ENCODE assay signal across 31 cellular contexts in the genomic region with DNA sequence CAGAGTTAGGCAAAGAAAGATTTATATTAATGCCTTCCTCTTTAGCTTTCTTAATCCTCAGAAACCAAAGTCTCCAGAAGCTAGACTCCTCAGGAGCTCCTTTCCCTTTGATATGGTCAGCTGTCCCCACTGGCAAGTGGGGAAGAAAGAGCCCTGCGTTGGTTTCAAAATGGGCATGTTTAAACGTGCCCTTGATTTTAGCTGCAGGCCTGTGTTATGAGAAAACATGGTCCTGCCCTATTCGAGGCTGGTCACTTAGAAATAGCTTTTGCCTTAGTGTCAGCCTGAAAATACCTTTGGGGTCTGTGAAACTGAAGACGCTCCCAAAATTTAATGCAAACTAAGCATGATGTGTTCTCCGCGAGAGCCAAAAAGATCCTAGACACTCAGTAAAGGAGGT.
DNase-seq lines count a peak whose midpoint lies in the region; ATAC-seq, FAIRE-seq and TF ChIP-seq lines count a peak whose summit lies in the region.
"Had no signal": no experiment of that assay in that cellular context is flagged by ENCODE, and none has a peak within 500 bp of the region (broad histone marks: within the 10 kb centered on the region; RNA-seq: fewer than 3 reads in every experiment).

No MANE protein-coding gene starts in this region.

- H3K14ac ChIP-seq in H1 (ENCODE audit: insufficient read length) = no peak overlapping the region

- no peak for ATAC-seq in GM18867 (IDR thresholded peaks at IDR 0.05; ENCODE audit: unreplicated experiment)
- ATAC-seq: activated CD4-positive, alpha-beta T cell treated with anti-CD3 and anti-CD28 coated beads for 36 hours; activated CD8-positive, alpha-beta T cell treated with anti-CD3 and anti-CD28 coated beads for 36 hours; left lobe of liver had no signal

- H3K27me3 Mint-ChIP-seq in mesothelial cell of epicardium (ENCODE audit: low read depth) (no peaks in the 10 kb centered on the region), CD14-positive monocyte (ENCODE audit: low read depth in 3 of 3) (no peaks in the 10 kb centered on the region)
- H3K27me3 Mint-ChIP-seq: activated CD4-positive, alpha-beta T cell treated with anti-CD3 and anti-CD28 coated beads for 36 hours; activated CD8-positive, alpha-beta T cell treated with anti-CD3 and anti-CD28 coated beads for 36 hours had no signal

- TF ChIP-seq CTCF in H1 (IDR thresholded peaks at IDR 0.05; ENCODE audit: control extremely low read depth in 1 of 3, insufficient read depth in 1 of 3, low read depth in 1 of 3, low read length in 3 of 3) (no peak), mesothelial cell of epicardium (IDR thresholded peaks at IDR 0.05; ENCODE audit: unreplicated experiment) (no peak), CD14-positive monocyte (IDR thresholded peaks at IDR 0.05) (no peak)

- H3K36me3 Mint-ChIP-seq in mesothelial cell of epicardium (no peaks in the 10 kb centered on the region), CD14-positive monocyte (no peaks in the 10 kb centered on the region)

- no peaks in the 10 kb centered on the region for H3K36me3 ChIP-seq in H1 (ENCODE audit: control insufficient read depth in 2 of 4, insufficient read depth in 4 of 4, low read length in 3 of 4)
- H3K36me3 ChIP-seq: neutrophil, tibial nerve had no signal

- no peak for TF ChIP-seq EP300 in H1 (IDR thresholded peaks at IDR 0.05; ENCODE audit: borderline replicate concordance in 1 of 2, low read depth in 2 of 2, low read length in 2 of 2)

- no peak for TF ChIP-seq POLR2A in H1 (IDR thresholded peaks at IDR 0.05; ENCODE audit: control extremely low read depth in 1 of 2, low read depth in 2 of 2, low read length in 2 of 2)

- H3K18ac ChIP-seq in H1 (ENCODE audit: extremely low read depth, low read length) = no peak overlapping the region; the same call in 1 of the 2 replicates

- FAIRE-seq in H1 (lab: Jason Lieb, UNC) = no peak

- H2BK120ac ChIP-seq in H1 (replicated peaks; ENCODE audit: low read depth, low read length) = no peak overlapping the region

- no peak overlapping the region for H3K4ac ChIP-seq in H1 (replicated peaks; ENCODE audit: insufficient read length, low read depth, low read length)

- no peaks in the 10 kb centered on the region for H3K9me3 Mint-ChIP-seq in mesothelial cell of epicardium
- peaks cover 0 to 11% (median 0%) of the 10 kb centered on the region in 7 donors for H3K9me3 Mint-ChIP-seq in CD14-positive monocyte
- H3K9me3 Mint-ChIP-seq: activated CD8-positive, alpha-beta T cell treated with anti-CD3 and anti-CD28 coated beads for 36 hours; activated T-helper 1 cell treated with anti-CD3 and anti-CD28 coated beads, Interleukin-12 subunit alpha, Interleukin-12 subunit beta, Interleukin-2, Interleukin-4 antibody, amounts not matched to agents 30 ng/mL and 10 ng/mL and 1 ng/mL, durations not matched to agents 14 hours and 24 hours and 36 hours; T-helper 2 cell treated with Interferon-gamma antibody and Interleukin-4, amounts not matched to agents 5 μg/mL and 100 μg/mL, for 36 hours had no signal

- CTCF ChIA-PET in H1 (lab: Charles Lee; ENCODE audit: partially characterized antibody) = interaction anchor here (0.6 to 1.2 kb wide), 3 partner anchors 9 to 181 kb away, joined by 3 to 4 read pairs (median 3); no protein-coding TSS in a partner anchor

- H4K20me1 ChIP-seq in H1 (replicated peaks in 1 of 2; ENCODE audit: control insufficient read depth in 1 of 2, insufficient read depth in 2 of 2, low read length in 2 of 2) = no peaks in the 10 kb centered on the region

- WGBS in H1 (ENCODE audit: extremely low coverage in 1 of 2, insufficient coverage in 1 of 2, insufficient read length in 1 of 2, insufficient replicate concordance in 2 of 2, low coverage in 1 of 2, low lambda C conversion rate in 2 of 2, missing lambda C conversion rate in 1 of 2), 2 experiments = 81% methylated on average over 6 of the region's 6 CpGs; no CpG with 5 or more reads in 1 of the 2 experiments

- H3K23me2 ChIP-seq in H1 (ENCODE audit: low read depth, low read length) = no peaks in the 10 kb centered on the region

- POLR2A ChIA-PET in H1 (lab: Charles Lee; ENCODE audit: partially characterized antibody) = no interaction called here

- H4K8ac ChIP-seq in H1 (ENCODE audit: extremely low read depth, insufficient read depth, low read length) = no peak overlapping the region

- H3K9ac ChIP-seq in H1 (replicated peaks in 1 of 4; ENCODE audit: extremely low read depth in 1 of 4, low read depth in 3 of 4, low read length in 3 of 4) = no peak overlapping the region
- H3K9ac ChIP-seq: GM23248 had no signal

- H3K4me2 ChIP-seq in H1 (ENCODE audit: insufficient read depth in 1 of 2, low read depth in 2 of 2, low read length in 2 of 2) = no peak overlapping the region
- H3K4me2 ChIP-seq: PC-9 had no signal

- H3K27me3 ChIP-seq in H1 (replicated peaks in 1 of 4; ENCODE audit: control insufficient read depth in 3 of 4, extremely low read depth in 1 of 4, insufficient read depth in 3 of 4, low read length in 3 of 4) = no peaks in the 10 kb centered on the region
- H3K27me3 ChIP-seq: neutrophil, tibial nerve had no signal

- intact Hi-C loops in CD14-positive monocyte (cut with micrococcal nuclease) = no loop called here

- H4K91ac ChIP-seq in H1 (replicated peaks; ENCODE audit: insufficient read length, low read length) = no peak overlapping the region

- no peaks in the 10 kb centered on the region for H3K9me3 ChIP-seq in H1 (ENCODE audit: insufficient read depth in 2 of 2, low read depth in 1 of 2, low read length in 1 of 2)
- H3K9me3 ChIP-seq: neutrophil, tibial nerve had no signal

- no peak overlapping the region for H2BK15ac ChIP-seq in H1 (ENCODE audit: low read length)

- H3K27ac Mint-ChIP-seq in mesothelial cell of epicardium (peak overlapping the region; percentile 64), CD14-positive monocyte (no peak overlapping the region)
- H3K27ac Mint-ChIP-seq: activated CD4-positive, alpha-beta T cell treated with anti-CD3 and anti-CD28 coated beads for 36 hours; activated CD8-positive, alpha-beta T cell treated with anti-CD3 and anti-CD28 coated beads for 36 hours; activated T-helper 1 cell treated with anti-CD3 and anti-CD28 coated beads, Interleukin-12 subunit alpha, Interleukin-12 subunit beta, Interleukin-2, Interleukin-4 antibody, amounts not matched to agents 30 ng/mL and 10 ng/mL and 1 ng/mL, durations not matched to agents 14 hours and 24 hours and 36 hours; HFFc6; T-helper 2 cell treated with Interferon-gamma antibody and Interleukin-4, amounts not matched to agents 5 μg/mL and 100 μg/mL, for 36 hours had no signal

- H4K5ac ChIP-seq in H1 (ENCODE audit: insufficient read length, low read depth, low read length) = no peak overlapping the region

- H3K23ac ChIP-seq in H1 (ENCODE audit: insufficient read length) = no peak overlapping the region

- H2BK5ac ChIP-seq in H1 (ENCODE audit: low read depth, low read length) = no peak overlapping the region

- no peaks in the 10 kb centered on the region for H3K79me1 ChIP-seq in H1 (ENCODE audit: low read depth, low read length)

- no peak overlapping the region for H3K56ac ChIP-seq in H1 (replicated peaks; ENCODE audit: insufficient read length, low read depth, low read length)

- H2BK20ac ChIP-seq in H1 (ENCODE audit: low read length) = no peak overlapping the region; the same call in 1 of the 2 replicates

- no peak overlapping the region for H2BK12ac ChIP-seq in H1 (ENCODE audit: low read depth, low read length)

- peaks cover 0 to 14% (median 3%) of the 10 kb centered on the region in 4 experiments; a peak in 2 of 7 replicates for H3K4me1 ChIP-seq in H1 (replicated peaks in 1 of 4; ENCODE audit: control insufficient read depth in 3 of 4, insufficient read depth in 4 of 4, low read length in 3 of 4)
- H3K4me1 ChIP-seq: tibial nerve had no signal

- no peaks in the 10 kb centered on the region for H3K79me2 ChIP-seq in H1 (ENCODE audit: control insufficient read depth in 1 of 2, insufficient read depth in 2 of 2, low read length in 2 of 2)

- DNase-seq in NCI-H1417 (lab: John Stamatoyannopoulos, UW) (peak in 2 of 3 experiments; percentile 2 to 9), NCI-H1417 treated with DMSO at 0.1 percent for 48 hours (lab: John Stamatoyannopoulos, UW) (no peak), H1 (ENCODE audit: low read depth in 1 of 2, low spot score in 2 of 2) (no peak), mesothelial cell of epicardium (ENCODE audit: low spot score in 2 of 2, unreplicated experiment in 2 of 2) (no peak), CD14-positive monocyte (ENCODE audit: low spot score) (no peak), NCI-H510A treated with DMSO at 0.1 percent for 48 hours (lab: John Stamatoyannopoulos, UW) (no peak), NCI-H1092 (lab: John Stamatoyannopoulos, UW) (no peak)
- DNase-seq: 8988T; activated CD4-positive, alpha-beta T cell treated with anti-CD3 and anti-CD28 coated beads for 36 hours; activated CD8-positive, alpha-beta memory T cell treated with anti-CD3 and anti-CD28 coated beads, Interleukin-2, amount 50 U/mL, for 48 hours; activated CD8-positive, alpha-beta T cell treated with anti-CD3 and anti-CD28 coated beads for 36 hours; activated naive CD4-positive, alpha-beta T cell treated with Interleukin-2 at 50 U/mL for 16 hours; C1 segment of cervical spinal cord; COR-L47; GF-D8; GM23248; HFFc6; mesenchymal stem cell; NCI-H1048; NCI-H187 treated with DMSO at 0.1 percent for 48 hours; NCI-H524 treated with DMSO at 0.1 percent for 48 hours; PC-9; SHP77; stimulated activated CD4-positive, alpha-beta T cell treated with anti-CD3 and anti-CD28 coated beads, Interleukin-15, amount 100 ng/mL, for 24 hours; stimulated activated CD4-positive, alpha-beta T cell treated with anti-CD3 and anti-CD28 coated beads, Interleukin-4, amount 100 ng/mL, for 4 hours had no signal

- H3K4me3 Mint-ChIP-seq in mesothelial cell of epicardium (no peak overlapping the region), CD14-positive monocyte (no peak overlapping the region)
- H3K4me3 Mint-ChIP-seq: activated CD4-positive, alpha-beta T cell treated with anti-CD3 and anti-CD28 coated beads for 36 hours; activated CD8-positive, alpha-beta T cell treated with anti-CD3 and anti-CD28 coated beads for 36 hours; activated T-helper 1 cell treated with anti-CD3 and anti-CD28 coated beads, Interleukin-12 subunit alpha, Interleukin-12 subunit beta, Interleukin-2, Interleukin-4 antibody, amounts not matched to agents 30 ng/mL and 10 ng/mL and 1 ng/mL, durations not matched to agents 14 hours and 24 hours and 36 hours; HFFc6; T-helper 2 cell treated with Interferon-gamma antibody and Interleukin-4, amounts not matched to agents 5 μg/mL and 100 μg/mL, for 36 hours had no signal

- H3K4me1 Mint-ChIP-seq in mesothelial cell of epicardium (peaks cover 89% of the 10 kb centered on the region), CD14-positive monocyte (no peaks in the 10 kb centered on the region)
- H3K4me1 Mint-ChIP-seq: activated CD4-positive, alpha-beta T cell treated with anti-CD3 and anti-CD28 coated beads for 36 hours had no signal

- H3K27ac ChIP-seq in H1 (ENCODE audit: low read depth, low read length) = no peak overlapping the region
- H3K27ac ChIP-seq: GM23248, neutrophil, PC-9, tibial nerve had no signal

- peak overlapping the region; percentile 11; the same call in 1 of the 2 replicates for H2AFZ ChIP-seq in H1 (ENCODE audit: low read length)
- H2AFZ ChIP-seq: GM23248, PC-9 had no signal

- TF ChIP-seq RAD21 in H1 (IDR thresholded peaks at IDR 0.05 in 1 of 2, conservative IDR thresholded peaks at IDR 0.05 in 1 of 2; ENCODE audit: low read depth in 2 of 2, low read length in 2 of 2) = no peak

- H3K4me3 ChIP-seq in H1 (ENCODE audit: extremely low read depth in 1 of 4, insufficient read depth in 2 of 4, low read depth in 3 of 4, low read length in 4 of 4) = no peak overlapping the region
- H3K4me3 ChIP-seq: GM23248, PC-9, tibial nerve had no signal

- no peak overlapping the region for H2AK5ac ChIP-seq in H1 (ENCODE audit: low read depth, low read length)

Comparison
In these comparisons a context has a peak if more than half of its experiments do, and no peak if none do; other contexts are left out.
1. DNase-seq: peak in NCI-H1417 (2 of 3); none in NCI-H1417 treated with DMSO at 0.1 percent for 48 hours (single experiment), H1 (0 of 2), mesothelial cell of epicardium (0 of 2), CD14-positive monocyte (single experiment), NCI-H510A treated with DMSO at 0.1 percent for 48 hours (single experiment) and NCI-H1092 (single experiment).